2 cellular contexts compared by ENCODE assay signal in genomic region chr4:173675446-173675845, GRCh38.
TF ChIP-seq lines count a peak whose summit lies in the region.

No MANE protein-coding gene starts in this region.

TF ChIP-seq in HepG2, 621 proteins besides CTCF, POLR2A, EP300 and RAD21 (continued from another document):
- TF ChIP-seq ZNF639 (CRISPR knock-in tag; conservative IDR thresholded peaks at IDR 0.05) (no peak), IRF1 (CRISPR knock-in tag; IDR thresholded peaks at IDR 0.05; ENCODE audit: low read depth) (no peak), ZNF333 (CRISPR knock-in tag; IDR thresholded peaks at IDR 0.05; ENCODE audit: borderline replicate concordance) (no peak), RXRB (CRISPR knock-in tag; IDR thresholded peaks at IDR 0.05; ENCODE audit: borderline replicate concordance) (no peak), ATM (IDR thresholded peaks at IDR 0.05; ENCODE audit: borderline replicate concordance) (no peak), ZNF816 (CRISPR knock-in tag; IDR thresholded peaks at IDR 0.05; ENCODE audit: borderline replicate concordance) (no peak), MTA1 (CRISPR knock-in tag; IDR thresholded peaks at IDR 0.05; ENCODE audit: borderline replicate concordance) (no peak), KLF11 (CRISPR knock-in tag; IDR thresholded peaks at IDR 0.05) (no peak)

TF ChIP-seq in K562, 482 proteins besides CTCF, POLR2A, EP300 and RAD21 (continued from another document):
- TF ChIP-seq CHD4 (IDR thresholded peaks at IDR 0.05; ENCODE audit: insufficient read depth, insufficient replicate concordance, low read depth, low read length, poor library complexity, severe bottlenecking): no peak
